Comparison of ENCODE assay signal across 11 cellular contexts in genomic region chr11:121453589-121454299, GRCh38. TPM values are rescaled to one million over a fixed set of nuclear protein-coding genes. Genes with fewer than 3 reads are reported as not detected.
A peak's percentile ranks its signal among the peaks of the same experiment; 100 is the strongest.
DNase-seq lines count a peak whose midpoint lies in the region; ATAC-seq and TF ChIP-seq lines count a peak whose summit lies in the region.
"Had no signal": no experiment of that assay in that cellular context is flagged by ENCODE, and none has a peak within 500 bp of the region (broad histone marks: within the 10 kb centered on the region; RNA-seq: fewer than 3 reads in every experiment).

No MANE protein-coding gene starts in this region.

- TF ChIP-seq POLR2A in GM18505 (IDR thresholded peaks at IDR 0.05; ENCODE audit: borderline replicate concordance, extremely low read depth, insufficient read depth, insufficient read length): peak; percentile 55
- TF ChIP-seq POLR2A in spleen (IDR thresholded peaks at IDR 0.05): no peak
- TF ChIP-seq POLR2A in heart left ventricle (IDR thresholded peaks at IDR 0.05): no peak

- H3K9me3 ChIP-seq in T-helper 17 cell (ENCODE audit: control insufficient read depth, low read length, poor library complexity, severe bottlenecking) (no peaks in the 10 kb centered on the region), iPS-20b (ENCODE audit: insufficient read depth, low read depth, low read length) (no peaks in the 10 kb centered on the region), spleen (no peaks in the 10 kb centered on the region), heart left ventricle (no peaks in the 10 kb centered on the region)

- TF ChIP-seq CTCF in spleen (IDR thresholded peaks at IDR 0.05 in 8 of 11, conservative IDR thresholded peaks at IDR 0.05 in 3 of 11) (no peak), heart left ventricle (IDR thresholded peaks at IDR 0.05) (no peak)

- H3K36me3 ChIP-seq in iPS-20b (ENCODE audit: insufficient read depth, low read depth, low read length) (peaks cover 3% of the 10 kb centered on the region; the same call in 1 of the 2 replicates), spleen (peaks cover 0 to 5% (median 0%) of the 10 kb centered on the region in 6 donors), heart left ventricle (no peaks in the 10 kb centered on the region)

- H3K4me3 ChIP-seq in iPS-20b (ENCODE audit: low read length): peak overlapping the region; percentile 92
- H3K4me3 ChIP-seq in spleen: peak overlapping the region in 7 of 8 donors; percentile 82 to 97 (median 85)
- peak overlapping the region in 3 of 12 donors; percentile 74 to 98 (median 84) for H3K4me3 ChIP-seq in heart left ventricle

- peak overlapping the region; percentile 99 for H3K27ac Mint-ChIP-seq in T-helper 17 cell

- H3K4me3 Mint-ChIP-seq in T-helper 17 cell: peak overlapping the region; percentile 99

- H3K27me3 Mint-ChIP-seq in T-helper 17 cell: no peaks in the 10 kb centered on the region

- H3K27me3 ChIP-seq in iPS-20b (ENCODE audit: insufficient read depth, low read length) (peaks cover 14% of the 10 kb centered on the region), spleen (replicated peaks in 1 of 7) (peaks cover 0 to 25% (median 4%) of the 10 kb centered on the region in 7 donors), heart left ventricle (peaks cover 0 to 6% (median 0%) of the 10 kb centered on the region in 9 donors)

- H3K4me1 ChIP-seq in iPS-20b (ENCODE audit: insufficient read depth, low read length) (peaks cover 33% of the 10 kb centered on the region), spleen (peaks cover 14 to 97% (median 55%) of the 10 kb centered on the region in 6 donors), heart left ventricle (peaks cover 0 to 68% (median 3%) of the 10 kb centered on the region in 12 donors)
- H3K4me1 ChIP-seq: parathyroid adenoma had no signal

- H3K9ac ChIP-seq in iPS-20b (ENCODE audit: low read depth, low read length): peak overlapping the region; percentile 93; the same call in 1 of the 2 replicates
- H3K9ac ChIP-seq: parathyroid adenoma had no signal

- WGBS in spleen, 5 donors: 51 to 68% (median 61%) methylated on average over 6 of the region's 6 CpGs
- 77 to 85% (median 79%) methylated on average over 6 of the region's 6 CpGs for WGBS in heart left ventricle, 4 donors

- H3K27ac ChIP-seq in iPS-20b (ENCODE audit: low read length) (no peak overlapping the region), spleen (peak overlapping the region in 7 of 8 donors; percentile 49 to 94 (median 85)), heart left ventricle (peak overlapping the region in 1 of 12 donors; percentile 50)
- H3K27ac ChIP-seq: parathyroid adenoma had no signal

- intact Hi-C loops in spleen (cut with DNase I; ENCODE audit: low total_unique reads): no loop called here
- intact Hi-C loops in heart left ventricle (cut with DNase I): loop anchor here in 8 of 10 donors (5.0 to 10.0 kb wide), 9 partner anchors 79 to 141 kb away; no protein-coding TSS in a partner anchor

- ATAC-seq in GM18505 (IDR thresholded peaks at IDR 0.05; ENCODE audit: unreplicated experiment) (no peak), T-helper 17 cell (no peak), heart left ventricle (no peak)

- H3K36me3 Mint-ChIP-seq in T-helper 17 cell (ENCODE audit: low read depth): peaks cover 10% of the 10 kb centered on the region

- peaks cover 79% of the 10 kb centered on the region for H3K4me1 Mint-ChIP-seq in T-helper 17 cell

- DNase-seq in T-helper 17 cell (no peak), spleen (no peak), NOMO-1 treated with dmso at 0.1 percent for 144 hours (lab: John Stamatoyannopoulos, UW; ENCODE audit: unreplicated experiment) (no peak), heart left ventricle (no peak), NCI-H526 treated with DMSO at 0.1 percent for 48 hours (lab: John Stamatoyannopoulos, UW) (no peak), NCI-H446 (lab: John Stamatoyannopoulos, UW) (no peak)
- DNase-seq: activated CD4-positive, alpha-beta T cell treated with anti-CD3 and anti-CD28 coated beads for 4 hours; central memory CD4-positive, alpha-beta T cell had no signal

RNA-seq across cellular contexts. Expression of gene SORL1, which starts 1.6 kb away (rescaled TPM):
- total RNA-seq in T-helper 17 cell: 100 to 1,000 TPM; 273 to 331 TPM
- total RNA-seq in spleen: 100 to 1,000 TPM; 111 to 328 (median 188) TPM
- polyA plus RNA-seq in spleen: 1 to 10 TPM; 3.8 to 5.4 (median 5.0) TPM
- 10 to 100 TPM in 3 of 9 donors, 1 to 10 TPM in 6; 2.9 to 20.5 (median 5.8) TPM for total RNA-seq in heart left ventricle
- under 1 TPM; 0.72 to 0.83 TPM for polyA plus RNA-seq in heart left ventricle

Comparison
In these comparisons a context has a peak if more than half of its experiments do, and no peak if none do; other contexts are left out.
1. RNA of gene SORL1, which starts 1.6 kb away (total RNA-seq): 273 to 331 TPM in T-helper 17 cell and 111 to 328 TPM in spleen; 2.9 to 20.5 TPM in heart left ventricle; every median in the first group is over 4 times any median in the second.